ENCODE assay signal across 8 cellular contexts in genomic region chr19:19191920-19192882, GRCh38. TPM values are rescaled to one million over a fixed set of nuclear protein-coding genes. Genes with fewer than 3 reads are reported as not detected.
A peak's percentile ranks its signal among the peaks of the same experiment; 100 is the strongest.
DNase-seq lines count a peak whose midpoint lies in the region; ATAC-seq and TF ChIP-seq lines count a peak whose summit lies in the region.

Gene BORCS8 (minus strand): TSS chr19:19192152. CDS start chr19:19192117, 35 bp downstream.
Gene RFXANK (plus strand): TSS chr19:19192258. CDS start chr19:19193947, 1,689 bp downstream.

- H3K9me3 ChIP-seq in lung (ENCODE audit: control insufficient read depth in 2 of 2, insufficient read depth in 1 of 2, low read length in 1 of 2), result no peaks in the 10 kb centered on the region

- ATAC-seq in lung (ENCODE audit: insufficient read depth, low FRiP score), result peak; percentile 95

- H3K27me3 ChIP-seq in lung (ENCODE audit: control insufficient read depth, insufficient read depth), result no peaks in the 10 kb centered on the region

- peak within 1 kb of the TSS; percentile 88 for H3K4me3 ChIP-seq in lung

- WGBS in lung, 2 donors, result 0% methylated on average over 62 to 66 of the region's 66 CpGs

- peak; percentile 95 for DNase-seq in CMK (ENCODE audit: low read depth)
- peak; percentile 95 for DNase-seq in GM20000 (ENCODE audit: low spot score)
- DNase-seq in HT-29 (ENCODE audit: low spot score), result peak; percentile 97
- peak; percentile 98 to 99 for DNase-seq in NOMO-1 (lab: John Stamatoyannopoulos, UW; ENCODE audit: unreplicated experiment in 2 of 2)
- peak; percentile 97 for DNase-seq in effector CD8-positive, alpha-beta T cell (lab: John Stamatoyannopoulos, UW)
- DNase-seq in lung (ENCODE audit: low spot score), result peak; percentile 99
- DNase-seq in stimulated activated CD4-positive, alpha-beta T cell treated with anti-CD3 and anti-CD28 coated beads, TNF-alpha, amount 100 ng/mL, for 4 hours (ENCODE audit: low read depth in 3 of 3), result peak; percentile 94 to 98 (median 98)

- H3K36me3 ChIP-seq in lung (ENCODE audit: control insufficient read depth in 2 of 2, insufficient read depth in 2 of 2, low read length in 2 of 2), result peaks cover 0 to 4% of the 10 kb centered on the region in 2 donors

- CTCF ChIA-PET in activated CD8-positive, alpha-beta memory T cell treated with anti-CD3 and anti-CD28 coated beads for 36 hours (lab: Charles Lee), result interaction anchor here (0.5 to 1.5 kb wide), 10 partner anchors 11 to 320 kb away, joined by 3 to 8 read pairs (median 4); partner anchors contain the start of gene NR2C2AP

- peak within 1 kb of the TSS; percentile 98 to 100 for H3K27ac ChIP-seq in lung (ENCODE audit: low read depth in 1 of 2, low read length in 1 of 2)

- TF ChIP-seq CTCF in GM20000 (IDR thresholded peaks at IDR 0.05; ENCODE audit: extremely low read depth, missing control alignments), result no peak
- peak; percentile 21 for TF ChIP-seq CTCF in lung (IDR thresholded peaks at IDR 0.05; ENCODE audit: control extremely low read depth, extremely low read depth)

- H3K4me1 ChIP-seq in lung (ENCODE audit: control insufficient read depth in 2 of 2, insufficient read depth in 2 of 2, low read length in 2 of 2), result peaks cover 9 to 15% of the 10 kb centered on the region in 2 donors

- POLR2A ChIA-PET in activated CD8-positive, alpha-beta memory T cell treated with anti-CD3 and anti-CD28 coated beads for 36 hours (lab: Charles Lee), result interaction anchor here (0.5 to 1.5 kb wide), 7 partner anchors 9 to 900 kb away, joined by 3 to 15 read pairs (median 3); partner anchors contain the start of genes GATAD2A and NR2C2AP

RNA-seq across cellular contexts. Expression of gene BORCS8, which starts in this region (rescaled TPM):
- total RNA-seq in HT-29 (2014; rRNA removed; shearing (Covaris generic)), result 40.1 and 50.5 TPM in 2 replicates
- total RNA-seq in activated CD8-positive, alpha-beta memory T cell treated with anti-CD3 and anti-CD28 coated beads for 36 hours, result 10 to 100 TPM; 31.9 to 34.6 TPM
- total RNA-seq in lung, result 10 to 100 TPM; 10.0 to 41.4 TPM
- 10 to 100 TPM; 30.9 to 37.5 TPM for polyA plus RNA-seq in lung

RNA-seq across cellular contexts. Expression of gene RFXANK, which starts in this region (rescaled TPM):
- total RNA-seq in HT-29 (2014; rRNA removed; shearing (Covaris generic)), result 75.0 and 89.8 TPM in 2 replicates
- total RNA-seq in activated CD8-positive, alpha-beta memory T cell treated with anti-CD3 and anti-CD28 coated beads for 36 hours, result 100 to 1,000 TPM; 102 to 106 TPM
- 10 to 100 TPM; 46.6 to 97.6 TPM for total RNA-seq in lung
- polyA plus RNA-seq in lung, result 100 to 1,000 TPM in 1 of 2 donors, 10 to 100 TPM in 1; 99.6 to 148 TPM

Comparison
In these comparisons a context has a peak if more than half of its experiments do, and no peak if none do; other contexts are left out.
1. Peak in every context shown above with its lines: DNase-seq, ATAC-seq, H3K4me3 ChIP-seq and H3K27ac ChIP-seq.